33 cellular contexts compared by ENCODE assay signal in the genomic region with DNA sequence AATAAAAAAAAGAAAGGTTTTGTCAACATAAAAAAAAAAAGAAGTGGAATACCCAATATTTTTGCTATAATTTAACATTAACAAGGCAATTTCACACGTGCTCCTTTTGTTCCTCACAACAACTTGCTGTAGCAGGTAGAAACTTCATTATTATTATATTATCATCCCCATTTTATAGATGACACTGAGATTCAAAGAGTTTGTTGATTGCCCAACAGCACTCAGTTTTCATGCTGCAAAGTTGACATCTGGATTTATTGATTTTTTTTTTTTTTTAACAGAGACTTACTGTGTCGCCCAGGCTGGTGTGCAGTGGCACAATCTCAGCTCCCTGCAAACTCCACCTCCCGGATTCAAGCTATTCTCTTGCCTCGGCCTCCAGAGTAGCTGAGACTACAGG. TPM values are rescaled to one million over a fixed set of nuclear protein-coding genes. Genes with fewer than 3 reads are reported as not detected.
DNase-seq lines count a peak whose midpoint lies in the region; ATAC-seq, FAIRE-seq and TF ChIP-seq lines count a peak whose summit lies in the region.
"Had no signal": no experiment of that assay in that cellular context is flagged by ENCODE, and none has a peak within 500 bp of the region (broad histone marks: within the 10 kb centered on the region; RNA-seq: fewer than 3 reads in every experiment).

No MANE protein-coding gene starts in this region.

- no peak for ATAC-seq in HepG2
- no peak for ATAC-seq in right lobe of liver
- no peak for ATAC-seq in HG02798 (IDR thresholded peaks at IDR 0.05; ENCODE audit: poor library complexity, unreplicated experiment)
- ATAC-seq: A549; CD8-positive, alpha-beta T cell had no signal

- intact Hi-C loops in HepG2 (cut with micrococcal nuclease; ENCODE audit: unreplicated experiment) = no loop called here
- intact Hi-C loops in right lobe of liver (cut with DNase I) = no loop called here

- H3K4me1 ChIP-seq in HepG2 (ENCODE audit: insufficient read depth, low read length) = no peaks in the 10 kb centered on the region
- no peaks in the 10 kb centered on the region for H3K4me1 ChIP-seq in right lobe of liver
- peaks cover 2 to 4% of the 10 kb centered on the region in 2 donors for H3K4me1 ChIP-seq in neuronal stem cell (ENCODE audit: control insufficient read depth in 2 of 2, insufficient read depth in 1 of 2, low read depth in 1 of 2, low read length in 2 of 2)
- H3K4me1 ChIP-seq: A549; BLaER1; BLaER1 treated with 17β-estradiol and CSF1 and Interleukin-3, amounts not matched to agents 10 nM and 100 nM; Caco-2 had no signal

- no peaks in the 10 kb centered on the region for H3K36me3 ChIP-seq in HepG2 (replicated peaks in 1 of 2; ENCODE audit: control insufficient read depth in 1 of 2, insufficient read depth in 2 of 2, low read length in 2 of 2)
- H3K36me3 ChIP-seq in right lobe of liver = no peaks in the 10 kb centered on the region
- no peaks in the 10 kb centered on the region for H3K36me3 ChIP-seq in neuronal stem cell (replicated peaks in 1 of 2; ENCODE audit: control insufficient read depth in 2 of 2, insufficient read depth in 2 of 2, low read length in 2 of 2)
- H3K36me3 ChIP-seq: BE2C; BLaER1; BLaER1 treated with 17β-estradiol and CSF1 and Interleukin-3, amounts not matched to agents 10 nM and 100 nM had no signal

- no peak overlapping the region for H2AK5ac ChIP-seq in neuronal stem cell (ENCODE audit: low read depth, low read length)

- H4K20me1 ChIP-seq in HepG2 (ENCODE audit: insufficient read depth, low read length) = no peaks in the 10 kb centered on the region
- H4K20me1 ChIP-seq: BLaER1; BLaER1 treated with 17β-estradiol and CSF1 and Interleukin-3, amounts not matched to agents 10 nM and 100 nM had no signal

- H2BK12ac ChIP-seq in neuronal stem cell (ENCODE audit: low read length) = no peak overlapping the region

- H4K8ac ChIP-seq in neuronal stem cell (ENCODE audit: low read depth, low read length) = no peak overlapping the region

- H4K91ac ChIP-seq in neuronal stem cell (ENCODE audit: low read depth, low read length, poor library complexity) = no peak overlapping the region

- H3K4me3 ChIP-seq in HepG2 (replicated peaks in 1 of 3; ENCODE audit: insufficient read depth in 1 of 3, low read depth in 2 of 3, low read length in 3 of 3) (no peak overlapping the region), right lobe of liver (no peak overlapping the region), neuronal stem cell (ENCODE audit: low read length in 2 of 2) (no peak overlapping the region)
- H3K4me3 ChIP-seq: A549; BLaER1; BLaER1 treated with 17β-estradiol and CSF1 and Interleukin-3, amounts not matched to agents 10 nM and 100 nM had no signal

- H2AFZ ChIP-seq in HepG2 (ENCODE audit: low read length) (no peak overlapping the region), neuronal stem cell (ENCODE audit: low read length) (no peak overlapping the region)

- CTCF ChIA-PET in HepG2 (lab: Yijun Ruan, JAX; ENCODE audit: low intra/inter-chr PET ratio, low total read pairs) = no interaction called here

- no peak overlapping the region for H3K4ac ChIP-seq in neuronal stem cell (ENCODE audit: low read length)

- H3K27ac ChIP-seq in HepG2 (ENCODE audit: extremely low read length, insufficient read depth, low read length) (no peak overlapping the region), right lobe of liver (no peak overlapping the region), neuronal stem cell (replicated peaks; ENCODE audit: low read length) (no peak overlapping the region)
- H3K27ac ChIP-seq: 22Rv1; A549; BLaER1; BLaER1 treated with 17β-estradiol and CSF1 and Interleukin-3, amounts not matched to agents 10 nM and 100 nM; C4-2B had no signal

- in situ Hi-C loops in HepG2 (cut with HindIII; ENCODE audit: extremely low pct_ligation_motif_present, low pct_unique_long_range_greater_than_20kb) = no loop called here

- H3K14ac ChIP-seq in neuronal stem cell (ENCODE audit: low read length) = no peak overlapping the region

- no peak overlapping the region for H3K18ac ChIP-seq in neuronal stem cell (ENCODE audit: low read length)

- POLR2A ChIA-PET in HepG2 (lab: Yijun Ruan, JAX) = no interaction called here

- no peak overlapping the region for H2BK120ac ChIP-seq in neuronal stem cell (ENCODE audit: low read depth, low read length)

- TF ChIP-seq CTCF in HepG2 (CRISPR knock-in tag; IDR thresholded peaks at IDR 0.05) = no peak
- TF ChIP-seq CTCF in right lobe of liver (IDR thresholded peaks at IDR 0.05) = no peak

- under 1% methylated on average over 4 of the region's 4 CpGs for WGBS in HepG2 (ENCODE audit: low lambda C conversion rate)
- 60% methylated on average over 2 of the region's 4 CpGs for WGBS in right lobe of liver (ENCODE audit: insufficient coverage, low coverage, low lambda C conversion rate, missing lambda C conversion rate)
- no CpG with 5 or more reads among the region's 4 CpGs for WGBS in neuronal stem cell (ENCODE audit: extremely low coverage in 2 of 2, insufficient read length in 2 of 2, insufficient replicate concordance in 1 of 2), 2 donors

- H3K27me3 ChIP-seq in HepG2 (ENCODE audit: control insufficient read depth in 1 of 2, insufficient read depth in 2 of 2, low read length in 2 of 2) = no peaks in the 10 kb centered on the region
- H3K27me3 ChIP-seq in right lobe of liver = no peaks in the 10 kb centered on the region
- H3K27me3 ChIP-seq in neuronal stem cell (ENCODE audit: control insufficient read depth in 3 of 3, insufficient read depth in 3 of 3, low read depth in 1 of 3, low read length in 3 of 3) = no peaks in the 10 kb centered on the region
- H3K27me3 ChIP-seq: BE2C; BLaER1; BLaER1 treated with 17β-estradiol and CSF1 and Interleukin-3, amounts not matched to agents 10 nM and 100 nM had no signal

- TF ChIP-seq EP300 in HepG2 (IDR thresholded peaks at IDR 0.05; ENCODE audit: low read depth in 2 of 2, low read length in 2 of 2) (no peak), HepG2 (CRISPR knock-in tag; IDR thresholded peaks at IDR 0.05; ENCODE audit: borderline replicate concordance) (no peak)

- no peak overlapping the region for H3K9ac ChIP-seq in HepG2 (ENCODE audit: insufficient read depth, low read depth, low read length)
- no peak overlapping the region for H3K9ac ChIP-seq in neuronal stem cell (ENCODE audit: low read depth, low read length, poor library complexity)
- H3K9ac ChIP-seq: BLaER1; BLaER1 treated with 17β-estradiol and CSF1 and Interleukin-3, amounts not matched to agents 10 nM and 100 nM had no signal

- BruUV-seq in HepG2 (replicated peaks; lab: Mats Ljungman, UMichigan) = no TSS peak

- H3K4me2 ChIP-seq in HepG2 (ENCODE audit: low read depth, low read length) = no peak overlapping the region
- no peak overlapping the region for H3K4me2 ChIP-seq in neuronal stem cell (ENCODE audit: insufficient read depth, low read length, poor library complexity, severe bottlenecking)
- H3K4me2 ChIP-seq: A549; BLaER1; BLaER1 treated with 17β-estradiol and CSF1 and Interleukin-3, amounts not matched to agents 10 nM and 100 nM had no signal

- no peaks in the 10 kb centered on the region for H3K79me2 ChIP-seq in HepG2 (ENCODE audit: insufficient read depth, low read length)

- TF ChIP-seq POLR2A in HepG2 (IDR thresholded peaks at IDR 0.05; ENCODE audit: insufficient read depth in 1 of 2, low read depth in 2 of 2, low read length in 2 of 2) = no peak
- TF ChIP-seq POLR2A in right lobe of liver (IDR thresholded peaks at IDR 0.05) = no peak

- no peak for FAIRE-seq in HepG2 (lab: Jason Lieb, UNC)
- FAIRE-seq: A549, D721Med had no signal

- no peaks in the 10 kb centered on the region for H3K79me1 ChIP-seq in neuronal stem cell (ENCODE audit: low read depth, low read length)

- H2BK5ac ChIP-seq in neuronal stem cell (ENCODE audit: low read length) = no peak overlapping the region

- no peak for TF ChIP-seq RAD21 in HepG2 (CRISPR knock-in tag; IDR thresholded peaks at IDR 0.05)

- no peaks in the 10 kb centered on the region for H3K9me3 ChIP-seq in HepG2 (ENCODE audit: low read length)
- no peaks in the 10 kb centered on the region for H3K9me3 ChIP-seq in right lobe of liver
- H3K9me3 ChIP-seq in neuronal stem cell (replicated peaks in 1 of 2; ENCODE audit: control insufficient read depth in 2 of 2, insufficient read depth in 1 of 2, low read depth in 1 of 2, low read length in 2 of 2) = no peaks in the 10 kb centered on the region
- H3K9me3 ChIP-seq: A549; BE2C; BLaER1; BLaER1 treated with 17β-estradiol and CSF1 and Interleukin-3, amounts not matched to agents 10 nM and 100 nM; Caco-2 had no signal

- H2BK15ac ChIP-seq in neuronal stem cell (ENCODE audit: low read length) = peak overlapping the region; percentile 54

- H3K23ac ChIP-seq in neuronal stem cell (ENCODE audit: low read depth, low read length, poor library complexity) = no peak overlapping the region

- no peak for DNase-seq in HepG2 (ENCODE audit: low spot score)
- no peak for DNase-seq in right lobe of liver
- DNase-seq in neuronal stem cell (ENCODE audit: low spot score) = no peak
- DNase-seq: 8988T; ACHN; AML-193; BE2C; C1 segment of cervical spinal cord; Caco-2; Calu3; CD4-positive, alpha-beta memory T cell; CD4-positive, alpha-beta T cell; CD4-positive, CD25-positive, alpha-beta regulatory T cell; CD8-positive, alpha-beta memory T cell; CD8-positive, alpha-beta T cell; COR-L47; DMS 273 treated with DMSO at 0.1 percent for 48 hours; DMS153; DMS53; DMS79; DMS79 treated with DMSO at 0.1 percent for 48 hours; DND-41; EL had no signal

RNA-seq across cellular contexts. Expression of gene ESRRG, which starts 8.9 kb away (rescaled TPM):
- total RNA-seq in HepG2 (2016; rRNA removed; fragmentation: Illumina TruSeq; extraction: Trizol) (not detected in 2 replicates), right lobe of liver (1 to 10 TPM in 1 of 6 experiments, under 1 TPM in 5; 0.11 to 1.9 (median 0.18) TPM)
- total RNA-seq in HepG2 (2016; cell fraction: cytosol; rRNA removed; fragmentation: Illumina TruSeq; extraction: Trizol; ENCODE audit: low read depth) = not detected in 2 replicates
- total RNA-seq in HepG2 (2016; cell fraction: insoluble cytoplasmic fraction; rRNA removed; fragmentation: Illumina TruSeq; extraction: Trizol) = not detected in 2 replicates
- not detected in 2 replicates for total RNA-seq in HepG2 (2016; cell fraction: membrane; rRNA removed; fragmentation: Illumina TruSeq; extraction: Trizol)
- total RNA-seq in HepG2 (2016; cell fraction: nucleus; rRNA removed; fragmentation: Illumina TruSeq; extraction: Trizol) = not detected in 2 replicates
- not detected in 2 replicates for polyA plus RNA-seq in HepG2 (2011; rRNA removed)
- not detected in 2 replicates for polyA plus RNA-seq in HepG2 (2011; cell fraction: cytosol; rRNA removed)
- not detected in 2 replicates for polyA plus RNA-seq in HepG2 (2011; cell fraction: nucleus; rRNA removed)
- polyA plus RNA-seq in HepG2 (2012) = not detected in 2 replicates
- polyA plus RNA-seq in HepG2 (2016; cell fraction: cytosol; fragmentation: Illumina TruSeq; extraction: Trizol; ENCODE audit: low read depth) = not detected in 2 replicates
- not detected in 2 replicates for polyA plus RNA-seq in HepG2 (2016; cell fraction: insoluble cytoplasmic fraction; fragmentation: Illumina TruSeq; extraction: Trizol; ENCODE audit: low read depth)
- polyA plus RNA-seq in HepG2 (2016; cell fraction: membrane; fragmentation: Illumina TruSeq; extraction: Trizol; ENCODE audit: low read depth) = not detected in 2 replicates
- not detected in 2 replicates for polyA plus RNA-seq in HepG2 (2016; cell fraction: nucleus; fragmentation: Illumina TruSeq; extraction: Trizol; ENCODE audit: insufficient read depth, low read depth)
- 0.65 TPM in 1 of 2 replicates, not detected in the other for polyA minus RNA-seq in HepG2 (2011; rRNA and poly(A)+ RNA removed; ENCODE audit: low replicate concordance)
- polyA minus RNA-seq in HepG2 (2011; cell fraction: cytosol; rRNA and poly(A)+ RNA removed) = not detected in 2 replicates
- not detected in 2 replicates for polyA minus RNA-seq in HepG2 (2011; cell fraction: nucleus; rRNA and poly(A)+ RNA removed)
- 5.6 TPM for polyA plus RNA-seq in neuronal stem cell (2013, experiment 1 of 2)
- polyA plus RNA-seq in neuronal stem cell (2013, experiment 2 of 2) = 6.0 TPM
- total RNA-seq: A673; B cell; CD4-positive, alpha-beta memory T cell; CD4-positive, alpha-beta T cell; CD4-positive, CD25-positive, alpha-beta regulatory T cell; CD8-positive, alpha-beta memory T cell; CD8-positive, alpha-beta T cell had no signal
- polyA plus RNA-seq: CD14-positive monocyte; CD4-positive, alpha-beta memory T cell; CD4-positive, CD25-positive, alpha-beta regulatory T cell; CD8-positive, alpha-beta memory T cell had no signal
